In the genomic region with DNA sequence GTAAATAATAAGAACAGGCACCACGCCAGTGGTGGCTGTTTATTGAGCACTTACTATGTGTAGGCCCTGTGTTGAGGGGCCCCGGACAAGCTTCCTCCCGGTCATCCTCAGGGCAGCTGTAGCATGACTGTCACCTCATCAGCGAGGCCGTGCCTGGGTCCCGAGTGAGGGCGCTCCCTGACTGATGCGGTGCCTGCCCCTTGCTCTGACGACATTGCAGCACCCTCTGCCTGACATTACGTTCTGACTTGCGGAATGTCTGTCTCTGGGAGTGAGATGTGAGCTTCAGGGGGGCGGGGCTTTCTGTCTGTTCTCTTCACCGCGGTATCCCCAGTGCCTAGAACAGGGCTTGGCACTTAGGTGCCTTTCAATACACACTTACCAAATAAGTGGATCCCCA, we compare ENCODE assay signal across 35 cellular contexts.
"Had no signal": no experiment of that assay in that cellular context is flagged by ENCODE, and none has a peak within 500 bp of the region (broad histone marks: within the 10 kb centered on the region; RNA-seq: fewer than 3 reads in every experiment).

No MANE protein-coding gene starts in this region.

- H3K4me1 Mint-ChIP-seq: activated CD4-positive, alpha-beta T cell treated with anti-CD3 and anti-CD28 coated beads for 36 hours; activated CD4-positive, alpha-beta T cell treated with anti-CD3 and anti-CD28 coated beads, Interleukin-2, amount 10 ng/mL, durations not matched to agents 24 days and 14 days; activated CD8-positive, alpha-beta memory T cell treated with anti-CD3 and anti-CD28 coated beads, Interleukin-2, amount 10 ng/mL, durations not matched to agents 7 days and 5 days; activated naive CD4-positive, alpha-beta T cell treated with anti-CD3 and anti-CD28 coated beads, Interleukin-2, amount 50 U/mL, for 24 hours; activated naive CD8-positive, alpha-beta T cell treated with anti-CD3 and anti-CD28 coated beads for 36 hours; activated naive CD8-positive, alpha-beta T cell treated with anti-CD3 and anti-CD28 coated beads, Interleukin-2, amount 50 U/mL, for 24 hours had no signal

- ATAC-seq: activated CD4-positive, alpha-beta T cell treated with anti-CD3 and anti-CD28 coated beads for 36 hours; activated CD8-positive, alpha-beta memory T cell treated with anti-CD3 and anti-CD28 coated beads, Interleukin-2, amount 10 ng/mL, durations not matched to agents 7 days and 5 days; activated CD8-positive, alpha-beta T cell treated with anti-CD3 and anti-CD28 coated beads, Interleukin-2, amount 10 ng/mL, durations not matched to agents 7 days and 5 days; activated naive CD8-positive, alpha-beta T cell treated with anti-CD3 and anti-CD28 coated beads, Interleukin-2, amount 50 U/mL, for 24 hours; body of pancreas; effector memory CD8-positive, alpha-beta T cell; foreskin keratinocyte; gastrocnemius medialis; heart right ventricle had no signal

- H3K4me1 ChIP-seq: adrenal gland, body of pancreas, esophagus muscularis mucosa, foreskin keratinocyte, gastrocnemius medialis, heart right ventricle had no signal

- H3K27me3 ChIP-seq: adrenal gland, body of pancreas, foreskin keratinocyte, heart right ventricle had no signal

- H3K27ac Mint-ChIP-seq: activated CD4-positive, alpha-beta memory T cell treated with anti-CD3 and anti-CD28 coated beads for 36 hours; activated CD4-positive, alpha-beta T cell treated with anti-CD3 and anti-CD28 coated beads for 36 hours; activated CD4-positive, alpha-beta T cell treated with anti-CD3 and anti-CD28 coated beads, Interleukin-2, amount 10 ng/mL, durations not matched to agents 24 days and 14 days; activated CD8-positive, alpha-beta memory T cell treated with anti-CD3 and anti-CD28 coated beads, Interleukin-2, amount 10 ng/mL, durations not matched to agents 7 days and 5 days; activated CD8-positive, alpha-beta T cell treated with anti-CD3 and anti-CD28 coated beads, Interleukin-2, amount 10 ng/mL, durations not matched to agents 7 days and 5 days; activated naive CD4-positive, alpha-beta T cell treated with anti-CD3 and anti-CD28 coated beads for 36 hours; activated naive CD4-positive, alpha-beta T cell treated with anti-CD3 and anti-CD28 coated beads, Interleukin-2, amount 50 U/mL, for 24 hours; activated naive CD8-positive, alpha-beta T cell treated with anti-CD3 and anti-CD28 coated beads for 36 hours; activated naive CD8-positive, alpha-beta T cell treated with anti-CD3 and anti-CD28 coated beads, Interleukin-2, amount 50 U/mL, for 24 hours; activated T-helper 1 cell treated with anti-CD3 and anti-CD28 coated beads, Interleukin-12 subunit alpha, Interleukin-12 subunit beta, Interleukin-2, Interleukin-4 antibody, amounts not matched to agents 30 ng/mL and 10 ng/mL and 1 ng/mL, durations not matched to agents 14 hours and 24 hours and 36 hours; activated T-helper 2 cell treated with anti-CD3 and anti-CD28 coated beads, Interferon-gamma antibody, Interleukin-2, Interleukin-4, amounts not matched to agents 10 μg/mL and 5 μg/mL and 100 μg/mL, durations not matched to agents 14 hours and 24 hours and 36 hours; effector memory CD8-positive, alpha-beta T cell; T-helper 1 cell treated with Interleukin-12 subunit alpha and Interleukin-12 subunit beta and Interleukin-4 antibody, amounts not matched to agents 30 μg/mL and 1 μg/mL, for 36 hours; T-helper 2 cell treated with Interferon-gamma antibody and Interleukin-4, amounts not matched to agents 5 μg/mL and 100 μg/mL, for 36 hours had no signal

- DNase-seq: activated CD4-positive, alpha-beta memory T cell treated with anti-CD3 and anti-CD28 coated beads for 36 hours; activated CD4-positive, alpha-beta T cell treated with anti-CD3 and anti-CD28 coated beads for 36 hours; activated CD4-positive, alpha-beta T cell treated with anti-CD3 and anti-CD28 coated beads, Interleukin-2, amount 10 ng/mL, durations not matched to agents 24 days and 14 days; activated CD4-positive, CD25-positive, alpha-beta regulatory T cell; activated CD4-positive, CD25-positive, alpha-beta regulatory T cell treated with anti-CD3 and anti-CD28 coated beads, Interleukin-2, amount 50 U/mL, for 72 hours; activated CD8-positive, alpha-beta memory T cell treated with anti-CD3 and anti-CD28 coated beads, Interleukin-2, amount 10 ng/mL, durations not matched to agents 7 days and 5 days; activated CD8-positive, alpha-beta memory T cell treated with anti-CD3 and anti-CD28 coated beads, Interleukin-2, amount 50 U/mL, for 4 hours; activated CD8-positive, alpha-beta T cell treated with anti-CD3 and anti-CD28 coated beads, Interleukin-2, amount 10 ng/mL, durations not matched to agents 7 days and 5 days; activated effector memory CD4-positive, alpha-beta T cell treated with anti-CD3 and anti-CD28 coated beads, Interleukin-2, amount 50 U/mL, for 16 hours; activated naive CD4-positive, alpha-beta T cell treated with anti-CD3 and anti-CD28 coated beads for 36 hours; activated naive CD8-positive, alpha-beta T cell treated with anti-CD3 and anti-CD28 coated beads for 36 hours; activated naive CD8-positive, alpha-beta T cell treated with anti-CD3 and anti-CD28 coated beads, Interleukin-2, amount 50 U/mL, for 24 hours; activated T-cell treated with anti-CD3 and anti-CD28 coated beads, Interleukin-2, amount 50 U/mL, for 1 hour; activated T-cell treated with anti-CD3 and anti-CD28 coated beads, Interleukin-2, amount 50 U/mL, for 48 hours; adrenal gland; amygdala; aorta; body of pancreas; caudate nucleus; cortex of kidney; dermis blood vessel endothelial cell; effector CD4-positive, alpha-beta T cell; effector memory CD8-positive, alpha-beta T cell; erythroblast; foreskin keratinocyte; gastrocnemius medialis; heart right ventricle; T1000; WERI-Rb-1 had no signal

- H3K4me3 Mint-ChIP-seq: activated CD4-positive, alpha-beta memory T cell treated with anti-CD3 and anti-CD28 coated beads for 36 hours; activated CD4-positive, alpha-beta T cell treated with anti-CD3 and anti-CD28 coated beads for 36 hours; activated CD4-positive, alpha-beta T cell treated with anti-CD3 and anti-CD28 coated beads, Interleukin-2, amount 10 ng/mL, durations not matched to agents 24 days and 14 days; activated CD8-positive, alpha-beta memory T cell treated with anti-CD3 and anti-CD28 coated beads, Interleukin-2, amount 10 ng/mL, durations not matched to agents 7 days and 5 days; activated CD8-positive, alpha-beta T cell treated with anti-CD3 and anti-CD28 coated beads, Interleukin-2, amount 10 ng/mL, durations not matched to agents 7 days and 5 days; activated naive CD4-positive, alpha-beta T cell treated with anti-CD3 and anti-CD28 coated beads for 36 hours; activated naive CD4-positive, alpha-beta T cell treated with anti-CD3 and anti-CD28 coated beads, Interleukin-2, amount 50 U/mL, for 24 hours; activated naive CD8-positive, alpha-beta T cell treated with anti-CD3 and anti-CD28 coated beads for 36 hours; activated naive CD8-positive, alpha-beta T cell treated with anti-CD3 and anti-CD28 coated beads, Interleukin-2, amount 50 U/mL, for 24 hours; activated T-helper 1 cell treated with anti-CD3 and anti-CD28 coated beads, Interleukin-12 subunit alpha, Interleukin-12 subunit beta, Interleukin-2, Interleukin-4 antibody, amounts not matched to agents 30 ng/mL and 10 ng/mL and 1 ng/mL, durations not matched to agents 14 hours and 24 hours and 36 hours; effector memory CD8-positive, alpha-beta T cell; T-helper 1 cell treated with Interleukin-12 subunit alpha and Interleukin-12 subunit beta and Interleukin-4 antibody, amounts not matched to agents 30 μg/mL and 1 μg/mL, for 36 hours; T-helper 2 cell treated with Interferon-gamma antibody and Interleukin-4, amounts not matched to agents 5 μg/mL and 100 μg/mL, for 36 hours had no signal

- H3K4me3 ChIP-seq: adrenal gland, body of pancreas, esophagus muscularis mucosa, gastrocnemius medialis, heart right ventricle had no signal

- H3K9me3 ChIP-seq: adrenal gland, body of pancreas, esophagus muscularis mucosa, gastrocnemius medialis, heart right ventricle had no signal

- H3K36me3 ChIP-seq: adrenal gland, esophagus muscularis mucosa, gastrocnemius medialis, heart right ventricle, WERI-Rb-1 had no signal

- H3K9me3 Mint-ChIP-seq: activated CD4-positive, alpha-beta memory T cell treated with anti-CD3 and anti-CD28 coated beads for 36 hours; activated CD4-positive, alpha-beta T cell treated with anti-CD3 and anti-CD28 coated beads, Interleukin-2, amount 10 ng/mL, durations not matched to agents 24 days and 14 days; activated naive CD4-positive, alpha-beta T cell treated with anti-CD3 and anti-CD28 coated beads for 36 hours; activated naive CD4-positive, alpha-beta T cell treated with anti-CD3 and anti-CD28 coated beads, Interleukin-2, amount 50 U/mL, for 24 hours; activated naive CD8-positive, alpha-beta T cell treated with anti-CD3 and anti-CD28 coated beads for 36 hours; activated naive CD8-positive, alpha-beta T cell treated with anti-CD3 and anti-CD28 coated beads, Interleukin-2, amount 50 U/mL, for 24 hours; activated T-helper 1 cell treated with anti-CD3 and anti-CD28 coated beads, Interleukin-12 subunit alpha, Interleukin-12 subunit beta, Interleukin-2, Interleukin-4 antibody, amounts not matched to agents 30 ng/mL and 10 ng/mL and 1 ng/mL, durations not matched to agents 14 hours and 24 hours and 36 hours; activated T-helper 2 cell treated with anti-CD3 and anti-CD28 coated beads, Interferon-gamma antibody, Interleukin-2, Interleukin-4, amounts not matched to agents 10 μg/mL and 5 μg/mL and 100 μg/mL, durations not matched to agents 14 hours and 24 hours and 36 hours; effector memory CD8-positive, alpha-beta T cell; T-helper 1 cell treated with Interleukin-12 subunit alpha and Interleukin-12 subunit beta and Interleukin-4 antibody, amounts not matched to agents 30 μg/mL and 1 μg/mL, for 36 hours; T-helper 2 cell treated with Interferon-gamma antibody and Interleukin-4, amounts not matched to agents 5 μg/mL and 100 μg/mL, for 36 hours had no signal

- H3K27ac ChIP-seq: adrenal gland, body of pancreas, esophagus muscularis mucosa, foreskin keratinocyte, gastrocnemius medialis, heart right ventricle, WERI-Rb-1 had no signal

- H3K27me3 Mint-ChIP-seq: activated CD4-positive, alpha-beta memory T cell treated with anti-CD3 and anti-CD28 coated beads for 36 hours; activated CD4-positive, alpha-beta T cell treated with anti-CD3 and anti-CD28 coated beads for 36 hours; activated CD4-positive, alpha-beta T cell treated with anti-CD3 and anti-CD28 coated beads, Interleukin-2, amount 10 ng/mL, durations not matched to agents 24 days and 14 days; activated CD8-positive, alpha-beta memory T cell treated with anti-CD3 and anti-CD28 coated beads, Interleukin-2, amount 10 ng/mL, durations not matched to agents 7 days and 5 days; activated naive CD4-positive, alpha-beta T cell treated with anti-CD3 and anti-CD28 coated beads, Interleukin-2, amount 50 U/mL, for 24 hours; activated naive CD8-positive, alpha-beta T cell treated with anti-CD3 and anti-CD28 coated beads for 36 hours; activated naive CD8-positive, alpha-beta T cell treated with anti-CD3 and anti-CD28 coated beads, Interleukin-2, amount 50 U/mL, for 24 hours; effector memory CD8-positive, alpha-beta T cell had no signal

- H3K36me3 Mint-ChIP-seq: activated CD4-positive, alpha-beta memory T cell treated with anti-CD3 and anti-CD28 coated beads for 36 hours; activated CD8-positive, alpha-beta memory T cell treated with anti-CD3 and anti-CD28 coated beads, Interleukin-2, amount 10 ng/mL, durations not matched to agents 7 days and 5 days; activated naive CD8-positive, alpha-beta T cell treated with anti-CD3 and anti-CD28 coated beads for 36 hours had no signal
